In the genomic region with DNA sequence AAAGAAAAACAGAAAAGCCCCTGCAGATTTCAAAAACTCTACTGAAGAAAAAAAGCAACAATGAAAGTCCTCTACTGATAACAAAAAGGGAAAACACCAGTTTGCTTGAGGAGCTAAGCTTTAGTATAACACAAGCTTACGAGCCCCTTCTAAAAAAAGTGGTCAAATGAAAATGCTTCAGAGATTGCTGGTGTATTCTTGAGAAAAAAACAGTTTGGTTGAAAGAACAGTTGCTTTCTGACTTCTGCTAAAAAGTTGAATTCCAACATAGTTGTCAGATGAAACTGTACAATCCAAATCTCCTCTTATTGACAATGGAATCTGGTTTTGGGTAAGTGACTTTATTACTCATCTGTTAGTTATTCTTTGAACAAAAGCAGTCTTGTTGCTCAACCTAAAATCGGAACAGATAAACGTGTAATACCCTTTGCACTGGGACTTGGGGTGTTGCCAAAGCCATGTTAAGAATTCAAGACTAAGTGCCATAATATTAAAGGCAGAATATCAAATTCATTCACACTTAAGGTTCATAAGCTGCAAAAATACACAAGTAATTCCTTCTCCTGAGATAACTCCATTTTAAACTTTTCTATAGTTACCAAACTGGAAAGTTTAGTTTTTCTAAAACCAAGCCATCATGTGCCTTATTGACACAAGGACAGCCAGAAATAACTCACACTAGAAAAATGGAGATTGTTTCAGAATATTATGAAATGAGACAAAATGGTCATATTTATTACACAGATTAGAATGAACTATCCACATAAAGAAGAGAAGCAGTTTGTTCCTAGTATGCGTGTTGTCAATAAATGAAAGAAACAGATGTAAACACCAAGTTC, we compare ENCODE assay signal across 1 cellular context.
TF ChIP-seq lines count a peak whose summit lies in the region.

No MANE protein-coding gene starts in this region.

TF ChIP-seq in HepG2, 621 proteins besides CTCF, POLR2A, EP300 and RAD21 (continued from another document and continues in another):
- TF ChIP-seq, protein P1, sequence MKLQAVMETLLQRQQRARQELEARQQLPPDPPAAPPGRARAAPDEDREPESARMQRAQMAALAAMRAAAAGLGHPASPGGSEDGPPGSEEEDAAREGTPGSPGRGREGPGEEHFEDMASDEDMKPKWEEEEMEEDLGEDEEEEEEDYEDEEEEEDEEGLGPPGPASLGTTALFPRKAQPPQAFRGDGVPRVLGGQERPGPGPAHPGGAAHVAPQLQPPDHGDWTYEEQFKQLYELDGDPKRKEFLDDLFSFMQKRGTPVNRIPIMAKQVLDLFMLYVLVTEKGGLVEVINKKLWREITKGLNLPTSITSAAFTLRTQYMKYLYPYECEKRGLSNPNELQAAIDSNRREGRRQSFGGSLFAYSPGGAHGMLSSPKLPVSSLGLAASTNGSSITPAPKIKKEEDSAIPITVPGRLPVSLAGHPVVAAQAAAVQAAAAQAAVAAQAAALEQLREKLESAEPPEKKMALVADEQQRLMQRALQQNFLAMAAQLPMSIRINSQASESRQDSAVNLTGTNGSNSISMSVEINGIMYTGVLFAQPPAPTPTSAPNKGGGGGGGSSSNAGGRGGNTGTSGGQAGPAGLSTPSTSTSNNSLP (IDR thresholded peaks at IDR 0.05; ENCODE audit: low read depth, low read length) = 0 out of 2 replicates have a peak, but pooled peaks have one; percentile 56
- TF ChIP-seq FOXP4 (CRISPR knock-in tag; IDR thresholded peaks at IDR 0.05) (peak; percentile 61), ATF1 (CRISPR knock-in tag; IDR thresholded peaks at IDR 0.05) (peak; percentile 61), FOXK2 (IDR thresholded peaks at IDR 0.05) (peak; percentile 48; the same call in 1 of the 2 replicates), MIXL1 (CRISPR knock-in tag; IDR thresholded peaks at IDR 0.05) (no peak), RNF2 (conservative IDR thresholded peaks at IDR 0.05; ENCODE audit: low read depth) (no peak), ZBTB42 (CRISPR knock-in tag; IDR thresholded peaks at IDR 0.05) (no peak), TBP (CRISPR knock-in tag; IDR thresholded peaks at IDR 0.05) (no peak), NCOA2 (CRISPR knock-in tag; IDR thresholded peaks at IDR 0.05) (peak; percentile 81), HMG20B (CRISPR knock-in tag; conservative IDR thresholded peaks at IDR 0.05) (peak; percentile 55; the same call in 1 of the 2 replicates), ZNF777 (CRISPR knock-in tag; IDR thresholded peaks at IDR 0.05) (no peak), ATF7 (IDR thresholded peaks at IDR 0.05) (peak; percentile 47), ATF7 (CRISPR knock-in tag; IDR thresholded peaks at IDR 0.05) (no peak), DDIT3 (CRISPR knock-in tag; IDR thresholded peaks at IDR 0.05) (no peak), TARDBP (CRISPR knock-in tag; IDR thresholded peaks at IDR 0.05) (peak; percentile 50; the same call in 1 of the 2 replicates)
- TF ChIP-seq, protein P2, sequence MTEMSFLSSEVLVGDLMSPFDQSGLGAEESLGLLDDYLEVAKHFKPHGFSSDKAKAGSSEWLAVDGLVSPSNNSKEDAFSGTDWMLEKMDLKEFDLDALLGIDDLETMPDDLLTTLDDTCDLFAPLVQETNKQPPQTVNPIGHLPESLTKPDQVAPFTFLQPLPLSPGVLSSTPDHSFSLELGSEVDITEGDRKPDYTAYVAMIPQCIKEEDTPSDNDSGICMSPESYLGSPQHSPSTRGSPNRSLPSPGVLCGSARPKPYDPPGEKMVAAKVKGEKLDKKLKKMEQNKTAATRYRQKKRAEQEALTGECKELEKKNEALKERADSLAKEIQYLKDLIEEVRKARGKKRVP (CRISPR knock-in tag; IDR thresholded peaks at IDR 0.05) = peak in 1 of 2 experiments; percentile 59; a peak in 2 of 4 replicates
- TF ChIP-seq, protein P3, sequence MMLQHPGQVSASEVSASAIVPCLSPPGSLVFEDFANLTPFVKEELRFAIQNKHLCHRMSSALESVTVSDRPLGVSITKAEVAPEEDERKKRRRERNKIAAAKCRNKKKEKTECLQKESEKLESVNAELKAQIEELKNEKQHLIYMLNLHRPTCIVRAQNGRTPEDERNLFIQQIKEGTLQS (CRISPR knock-in tag; IDR thresholded peaks at IDR 0.05) = peak; percentile 92
- TF ChIP-seq, protein P4, sequence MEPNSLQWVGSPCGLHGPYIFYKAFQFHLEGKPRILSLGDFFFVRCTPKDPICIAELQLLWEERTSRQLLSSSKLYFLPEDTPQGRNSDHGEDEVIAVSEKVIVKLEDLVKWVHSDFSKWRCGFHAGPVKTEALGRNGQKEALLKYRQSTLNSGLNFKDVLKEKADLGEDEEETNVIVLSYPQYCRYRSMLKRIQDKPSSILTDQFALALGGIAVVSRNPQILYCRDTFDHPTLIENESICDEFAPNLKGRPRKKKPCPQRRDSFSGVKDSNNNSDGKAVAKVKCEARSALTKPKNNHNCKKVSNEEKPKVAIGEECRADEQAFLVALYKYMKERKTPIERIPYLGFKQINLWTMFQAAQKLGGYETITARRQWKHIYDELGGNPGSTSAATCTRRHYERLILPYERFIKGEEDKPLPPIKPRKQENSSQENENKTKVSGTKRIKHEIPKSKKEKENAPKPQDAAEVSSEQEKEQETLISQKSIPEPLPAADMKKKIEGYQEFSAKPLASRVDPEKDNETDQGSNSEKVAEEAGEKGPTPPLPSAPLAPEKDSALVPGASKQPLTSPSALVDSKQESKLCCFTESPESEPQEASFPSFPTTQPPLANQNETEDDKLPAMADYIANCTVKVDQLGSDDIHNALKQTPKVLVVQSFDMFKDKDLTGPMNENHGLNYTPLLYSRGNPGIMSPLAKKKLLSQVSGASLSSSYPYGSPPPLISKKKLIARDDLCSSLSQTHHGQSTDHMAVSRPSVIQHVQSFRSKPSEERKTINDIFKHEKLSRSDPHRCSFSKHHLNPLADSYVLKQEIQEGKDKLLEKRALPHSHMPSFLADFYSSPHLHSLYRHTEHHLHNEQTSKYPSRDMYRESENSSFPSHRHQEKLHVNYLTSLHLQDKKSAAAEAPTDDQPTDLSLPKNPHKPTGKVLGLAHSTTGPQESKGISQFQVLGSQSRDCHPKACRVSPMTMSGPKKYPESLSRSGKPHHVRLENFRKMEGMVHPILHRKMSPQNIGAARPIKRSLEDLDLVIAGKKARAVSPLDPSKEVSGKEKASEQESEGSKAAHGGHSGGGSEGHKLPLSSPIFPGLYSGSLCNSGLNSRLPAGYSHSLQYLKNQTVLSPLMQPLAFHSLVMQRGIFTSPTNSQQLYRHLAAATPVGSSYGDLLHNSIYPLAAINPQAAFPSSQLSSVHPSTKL (CRISPR knock-in tag; IDR thresholded peaks at IDR 0.05) = peak; percentile 93
- TF ChIP-seq, protein P5, sequence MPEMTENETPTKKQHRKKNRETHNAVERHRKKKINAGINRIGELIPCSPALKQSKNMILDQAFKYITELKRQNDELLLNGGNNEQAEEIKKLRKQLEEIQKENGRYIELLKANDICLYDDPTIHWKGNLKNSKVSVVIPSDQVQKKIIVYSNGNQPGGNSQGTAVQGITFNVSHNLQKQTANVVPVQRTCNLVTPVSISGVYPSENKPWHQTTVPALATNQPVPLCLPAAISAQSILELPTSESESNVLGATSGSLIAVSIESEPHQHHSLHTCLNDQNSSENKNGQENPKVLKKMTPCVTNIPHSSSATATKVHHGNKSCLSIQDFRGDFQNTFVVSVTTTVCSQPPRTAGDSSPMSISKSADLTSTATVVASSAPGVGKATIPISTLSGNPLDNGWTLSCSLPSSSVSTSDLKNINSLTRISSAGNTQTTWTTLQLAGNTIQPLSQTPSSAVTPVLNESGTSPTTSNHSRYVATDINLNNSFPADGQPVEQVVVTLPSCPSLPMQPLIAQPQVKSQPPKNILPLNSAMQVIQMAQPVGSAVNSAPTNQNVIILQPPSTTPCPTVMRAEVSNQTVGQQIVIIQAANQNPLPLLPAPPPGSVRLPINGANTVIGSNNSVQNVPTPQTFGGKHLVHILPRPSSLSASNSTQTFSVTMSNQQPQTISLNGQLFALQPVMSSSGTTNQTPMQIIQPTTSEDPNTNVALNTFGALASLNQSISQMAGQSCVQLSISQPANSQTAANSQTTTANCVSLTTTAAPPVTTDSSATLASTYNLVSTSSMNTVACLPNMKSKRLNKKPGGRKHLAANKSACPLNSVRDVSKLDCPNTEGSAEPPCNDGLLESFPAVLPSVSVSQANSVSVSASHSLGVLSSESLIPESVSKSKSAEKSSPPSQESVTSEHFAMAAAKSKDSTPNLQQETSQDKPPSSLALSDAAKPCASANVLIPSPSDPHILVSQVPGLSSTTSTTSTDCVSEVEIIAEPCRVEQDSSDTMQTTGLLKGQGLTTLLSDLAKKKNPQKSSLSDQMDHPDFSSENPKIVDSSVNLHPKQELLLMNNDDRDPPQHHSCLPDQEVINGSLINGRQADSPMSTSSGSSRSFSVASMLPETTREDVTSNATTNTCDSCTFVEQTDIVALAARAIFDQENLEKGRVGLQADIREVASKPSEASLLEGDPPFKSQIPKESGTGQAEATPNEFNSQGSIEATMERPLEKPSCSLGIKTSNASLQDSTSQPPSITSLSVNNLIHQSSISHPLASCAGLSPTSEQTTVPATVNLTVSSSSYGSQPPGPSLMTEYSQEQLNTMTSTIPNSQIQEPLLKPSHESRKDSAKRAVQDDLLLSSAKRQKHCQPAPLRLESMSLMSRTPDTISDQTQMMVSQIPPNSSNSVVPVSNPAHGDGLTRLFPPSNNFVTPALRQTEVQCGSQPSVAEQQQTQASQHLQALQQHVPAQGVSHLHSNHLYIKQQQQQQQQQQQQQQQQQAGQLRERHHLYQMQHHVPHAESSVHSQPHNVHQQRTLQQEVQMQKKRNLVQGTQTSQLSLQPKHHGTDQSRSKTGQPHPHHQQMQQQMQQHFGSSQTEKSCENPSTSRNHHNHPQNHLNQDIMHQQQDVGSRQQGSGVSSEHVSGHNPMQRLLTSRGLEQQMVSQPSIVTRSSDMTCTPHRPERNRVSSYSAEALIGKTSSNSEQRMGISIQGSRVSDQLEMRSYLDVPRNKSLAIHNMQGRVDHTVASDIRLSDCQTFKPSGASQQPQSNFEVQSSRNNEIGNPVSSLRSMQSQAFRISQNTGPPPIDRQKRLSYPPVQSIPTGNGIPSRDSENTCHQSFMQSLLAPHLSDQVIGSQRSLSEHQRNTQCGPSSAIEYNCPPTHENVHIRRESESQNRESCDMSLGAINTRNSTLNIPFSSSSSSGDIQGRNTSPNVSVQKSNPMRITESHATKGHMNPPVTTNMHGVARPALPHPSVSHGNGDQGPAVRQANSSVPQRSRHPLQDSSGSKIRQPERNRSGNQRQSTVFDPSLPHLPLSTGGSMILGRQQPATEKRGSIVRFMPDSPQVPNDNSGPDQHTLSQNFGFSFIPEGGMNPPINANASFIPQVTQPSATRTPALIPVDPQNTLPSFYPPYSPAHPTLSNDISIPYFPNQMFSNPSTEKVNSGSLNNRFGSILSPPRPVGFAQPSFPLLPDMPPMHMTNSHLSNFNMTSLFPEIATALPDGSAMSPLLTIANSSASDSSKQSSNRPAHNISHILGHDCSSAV (CRISPR knock-in tag; IDR thresholded peaks at IDR 0.05; ENCODE audit: borderline replicate concordance) = no peak
- TF ChIP-seq, protein P6, sequence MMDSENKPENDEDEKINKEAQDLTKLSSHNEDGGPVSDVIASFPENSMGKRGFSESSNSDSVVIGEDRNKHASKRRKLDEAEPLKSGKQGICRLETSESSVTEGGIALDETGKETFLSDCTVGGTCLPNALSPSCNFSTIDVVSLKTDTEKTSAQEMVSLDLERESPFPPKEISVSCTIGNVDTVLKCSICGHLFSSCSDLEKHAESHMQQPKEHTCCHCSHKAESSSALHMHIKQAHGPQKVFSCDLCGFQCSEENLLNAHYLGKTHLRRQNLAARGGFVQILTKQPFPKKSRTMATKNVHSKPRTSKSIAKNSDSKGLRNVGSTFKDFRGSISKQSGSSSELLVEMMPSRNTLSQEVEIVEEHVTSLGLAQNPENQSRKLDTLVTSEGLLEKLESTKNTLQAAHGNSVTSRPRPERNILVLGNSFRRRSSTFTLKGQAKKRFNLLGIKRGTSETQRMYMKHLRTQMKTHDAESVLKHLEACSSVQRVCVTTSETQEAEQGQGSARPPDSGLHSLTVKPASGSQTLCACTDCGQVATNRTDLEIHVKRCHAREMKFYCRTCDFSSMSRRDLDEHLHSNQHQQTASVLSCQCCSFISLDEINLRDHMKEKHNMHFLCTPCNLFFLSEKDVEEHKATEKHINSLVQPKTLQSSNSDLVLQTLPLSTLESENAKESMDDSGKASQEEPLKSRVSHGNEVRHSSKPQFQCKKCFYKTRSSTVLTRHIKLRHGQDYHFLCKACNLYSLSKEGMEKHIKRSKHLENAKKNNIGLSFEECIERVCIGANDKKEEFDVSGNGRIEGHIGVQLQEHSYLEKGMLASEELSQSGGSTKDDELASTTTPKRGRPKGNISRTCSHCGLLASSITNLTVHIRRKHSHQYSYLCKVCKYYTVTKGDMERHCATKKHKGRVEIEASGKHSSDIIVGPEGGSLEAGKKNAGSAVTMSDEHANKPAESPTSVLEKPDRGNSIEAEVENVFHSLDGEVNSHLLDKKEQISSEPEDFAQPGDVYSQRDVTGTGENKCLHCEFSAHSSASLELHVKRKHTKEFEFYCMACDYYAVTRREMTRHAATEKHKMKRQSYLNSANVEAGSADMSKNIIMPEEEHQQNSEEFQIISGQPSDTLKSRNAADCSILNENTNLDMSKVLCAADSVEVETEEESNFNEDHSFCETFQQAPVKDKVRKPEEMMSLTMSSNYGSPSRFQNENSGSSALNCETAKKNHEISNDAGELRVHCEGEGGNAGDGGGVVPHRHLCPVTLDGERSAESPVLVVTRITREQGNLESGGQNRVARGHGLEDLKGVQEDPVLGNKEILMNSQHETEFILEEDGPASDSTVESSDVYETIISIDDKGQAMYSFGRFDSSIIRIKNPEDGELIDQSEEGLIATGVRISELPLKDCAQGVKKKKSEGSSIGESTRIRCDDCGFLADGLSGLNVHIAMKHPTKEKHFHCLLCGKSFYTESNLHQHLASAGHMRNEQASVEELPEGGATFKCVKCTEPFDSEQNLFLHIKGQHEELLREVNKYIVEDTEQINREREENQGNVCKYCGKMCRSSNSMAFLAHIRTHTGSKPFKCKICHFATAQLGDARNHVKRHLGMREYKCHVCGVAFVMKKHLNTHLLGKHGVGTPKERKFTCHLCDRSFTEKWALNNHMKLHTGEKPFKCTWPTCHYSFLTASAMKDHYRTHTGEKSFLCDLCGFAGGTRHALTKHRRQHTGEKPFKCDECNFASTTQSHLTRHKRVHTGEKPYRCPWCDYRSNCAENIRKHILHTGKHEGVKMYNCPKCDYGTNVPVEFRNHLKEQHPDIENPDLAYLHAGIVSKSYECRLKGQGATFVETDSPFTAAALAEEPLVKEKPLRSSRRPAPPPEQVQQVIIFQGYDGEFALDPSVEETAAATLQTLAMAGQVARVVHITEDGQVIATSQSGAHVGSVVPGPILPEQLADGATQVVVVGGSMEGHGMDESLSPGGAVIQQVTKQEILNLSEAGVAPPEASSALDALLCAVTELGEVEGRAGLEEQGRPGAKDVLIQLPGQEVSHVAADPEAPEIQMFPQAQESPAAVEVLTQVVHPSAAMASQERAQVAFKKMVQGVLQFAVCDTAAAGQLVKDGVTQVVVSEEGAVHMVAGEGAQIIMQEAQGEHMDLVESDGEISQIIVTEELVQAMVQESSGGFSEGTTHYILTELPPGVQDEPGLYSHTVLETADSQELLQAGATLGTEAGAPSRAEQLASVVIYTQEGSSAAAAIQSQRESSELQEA (CRISPR knock-in tag; IDR thresholded peaks at IDR 0.05; ENCODE audit: not compliant biosample characterization) = no peak
